In the genomic region with DNA sequence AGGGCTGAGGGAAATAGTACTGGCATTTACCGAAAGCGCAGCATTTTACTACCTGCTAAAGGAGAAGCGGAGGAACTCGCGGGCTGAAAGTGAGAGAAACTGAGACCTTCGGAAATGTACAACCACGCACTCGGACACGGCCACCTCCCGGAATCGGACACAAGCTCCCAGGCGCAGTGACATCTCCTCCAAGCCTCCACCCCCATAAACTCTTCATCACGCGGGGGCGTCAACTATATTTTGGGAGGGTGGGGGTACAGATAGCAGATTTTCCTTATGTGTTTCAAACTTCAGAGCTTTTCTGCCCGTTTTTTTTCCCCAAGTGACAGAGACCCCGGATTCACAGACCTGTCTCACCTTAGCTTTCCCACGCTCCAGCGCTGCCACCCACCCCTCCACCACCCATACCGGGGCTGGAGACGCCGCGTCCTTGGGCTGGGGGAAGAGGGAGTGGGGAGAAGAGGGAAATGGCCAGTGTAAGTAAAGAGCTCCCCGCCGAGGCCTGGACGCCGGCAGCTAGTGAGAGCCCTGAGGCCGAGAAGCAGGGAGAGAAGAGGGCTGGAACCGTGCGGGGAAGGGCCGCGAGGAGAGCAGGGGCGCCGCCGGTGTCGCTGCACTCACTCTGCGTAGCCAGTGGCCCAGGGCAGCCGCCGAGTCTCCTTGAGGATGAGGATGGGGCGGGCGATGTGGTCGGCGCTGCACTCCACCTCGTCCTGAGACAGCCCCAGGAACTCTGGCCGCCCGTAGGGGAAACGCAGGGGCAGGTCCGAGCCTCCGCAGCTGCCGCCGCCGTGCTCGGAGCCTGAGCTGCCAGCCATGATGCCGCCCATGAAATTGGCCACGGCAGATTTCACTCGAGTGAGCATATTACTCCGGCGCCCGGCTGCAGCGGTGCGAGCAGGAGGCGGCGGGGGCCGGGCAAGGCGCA, we compare ENCODE assay signal across 8 cellular contexts. TPM values are rescaled to one million over a fixed set of nuclear protein-coding genes. Genes with fewer than 3 reads are reported as not detected.
DNase-seq lines count a peak whose midpoint lies in the region; ATAC-seq, FAIRE-seq and TF ChIP-seq lines count a peak whose summit lies in the region.

No MANE protein-coding gene starts in this region.

- ATAC-seq in HG03354 (IDR thresholded peaks at IDR 0.05; ENCODE audit: poor library complexity, severe bottlenecking, unreplicated experiment) = peak; percentile 48

- WGBS in liver = under 1% methylated on average over 65 of the region's 65 CpGs

- H3K4me1 ChIP-seq in colonic mucosa (no peaks in the 10 kb centered on the region), liver (ENCODE audit: control insufficient read depth in 4 of 4, insufficient read depth in 4 of 4, low read length in 3 of 4) (peaks cover 4 to 24% (median 14%) of the 10 kb centered on the region in 4 donors)

- peak; percentile 23 for DNase-seq in D721Med (ENCODE audit: insufficient read length, low spot score)
- DNase-seq in GM19239 (ENCODE audit: insufficient read length, low spot score) = peak; percentile 21
- DNase-seq in RPMI8226 = peak; percentile 59
- DNase-seq in colonic mucosa = peak; percentile 44
- peak; percentile 9 for DNase-seq in stromal cell of bone marrow (ENCODE audit: low read depth)
- no peak for DNase-seq in DMS79 (lab: John Stamatoyannopoulos, UW)

- no peaks in the 10 kb centered on the region for H3K9me3 ChIP-seq in colonic mucosa
- H3K9me3 ChIP-seq in liver (ENCODE audit: control insufficient read depth in 4 of 4, low read length in 3 of 4) = no peaks in the 10 kb centered on the region

- FAIRE-seq in D721Med (lab: Jason Lieb, UNC) = no peak
- FAIRE-seq in GM19239 (lab: Jason Lieb, UNC) = no peak

- no peak for TF ChIP-seq RAD21 in liver (IDR thresholded peaks at IDR 0.05)

- H3K36me3 ChIP-seq in colonic mucosa = no peaks in the 10 kb centered on the region
- H3K36me3 ChIP-seq in liver (ENCODE audit: control insufficient read depth in 4 of 4, insufficient read depth in 3 of 4, low read depth in 1 of 4, low read length in 3 of 4) = no peaks in the 10 kb centered on the region

- H3K4me3 ChIP-seq in colonic mucosa (peak overlapping the region; percentile 88), liver (ENCODE audit: low read depth in 1 of 3, low read length in 3 of 3) (peak overlapping the region; percentile 59 to 95 (median 89))

- intact Hi-C loops in colonic mucosa (cut with DNase I) = no loop called here

- H3K27me3 ChIP-seq in colonic mucosa (no peaks in the 10 kb centered on the region), liver (ENCODE audit: control insufficient read depth in 4 of 4, insufficient read depth in 4 of 4, low read length in 3 of 4) (no peaks in the 10 kb centered on the region)

- no peak for TF ChIP-seq CTCF in D721Med (IDR thresholded peaks at IDR 0.05; ENCODE audit: insufficient read depth, missing control alignments)
- TF ChIP-seq CTCF in colonic mucosa (IDR thresholded peaks at IDR 0.05) = no peak
- TF ChIP-seq CTCF in liver (IDR thresholded peaks at IDR 0.05; ENCODE audit: low read depth, low read length, missing input control) = no peak

- peak overlapping the region; percentile 61 for H3K27ac ChIP-seq in colonic mucosa
- H3K27ac ChIP-seq in liver (ENCODE audit: low read depth in 1 of 2, low read length in 2 of 2) = peak overlapping the region; percentile 60 to 64

- H3K9ac ChIP-seq in colonic mucosa (ENCODE audit: low read depth in 2 of 2, low read length in 2 of 2) (peak overlapping the region; percentile 65 to 73), liver (ENCODE audit: low read depth in 1 of 2, low read length in 2 of 2) (peak overlapping the region; percentile 51 to 53)

TF ChIP-seq in liver, 16 proteins besides CTCF, POLR2A, EP300 and RAD21:
- TF ChIP-seq JUND (IDR thresholded peaks at IDR 0.05) = no peak
- TF ChIP-seq, protein P1, sequence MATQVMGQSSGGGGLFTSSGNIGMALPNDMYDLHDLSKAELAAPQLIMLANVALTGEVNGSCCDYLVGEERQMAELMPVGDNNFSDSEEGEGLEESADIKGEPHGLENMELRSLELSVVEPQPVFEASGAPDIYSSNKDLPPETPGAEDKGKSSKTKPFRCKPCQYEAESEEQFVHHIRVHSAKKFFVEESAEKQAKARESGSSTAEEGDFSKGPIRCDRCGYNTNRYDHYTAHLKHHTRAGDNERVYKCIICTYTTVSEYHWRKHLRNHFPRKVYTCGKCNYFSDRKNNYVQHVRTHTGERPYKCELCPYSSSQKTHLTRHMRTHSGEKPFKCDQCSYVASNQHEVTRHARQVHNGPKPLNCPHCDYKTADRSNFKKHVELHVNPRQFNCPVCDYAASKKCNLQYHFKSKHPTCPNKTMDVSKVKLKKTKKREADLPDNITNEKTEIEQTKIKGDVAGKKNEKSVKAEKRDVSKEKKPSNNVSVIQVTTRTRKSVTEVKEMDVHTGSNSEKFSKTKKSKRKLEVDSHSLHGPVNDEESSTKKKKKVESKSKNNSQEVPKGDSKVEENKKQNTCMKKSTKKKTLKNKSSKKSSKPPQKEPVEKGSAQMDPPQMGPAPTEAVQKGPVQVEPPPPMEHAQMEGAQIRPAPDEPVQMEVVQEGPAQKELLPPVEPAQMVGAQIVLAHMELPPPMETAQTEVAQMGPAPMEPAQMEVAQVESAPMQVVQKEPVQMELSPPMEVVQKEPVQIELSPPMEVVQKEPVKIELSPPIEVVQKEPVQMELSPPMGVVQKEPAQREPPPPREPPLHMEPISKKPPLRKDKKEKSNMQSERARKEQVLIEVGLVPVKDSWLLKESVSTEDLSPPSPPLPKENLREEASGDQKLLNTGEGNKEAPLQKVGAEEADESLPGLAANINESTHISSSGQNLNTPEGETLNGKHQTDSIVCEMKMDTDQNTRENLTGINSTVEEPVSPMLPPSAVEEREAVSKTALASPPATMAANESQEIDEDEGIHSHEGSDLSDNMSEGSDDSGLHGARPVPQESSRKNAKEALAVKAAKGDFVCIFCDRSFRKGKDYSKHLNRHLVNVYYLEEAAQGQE (IDR thresholded peaks at IDR 0.05) = no peak
- TF ChIP-seq, protein P2, sequence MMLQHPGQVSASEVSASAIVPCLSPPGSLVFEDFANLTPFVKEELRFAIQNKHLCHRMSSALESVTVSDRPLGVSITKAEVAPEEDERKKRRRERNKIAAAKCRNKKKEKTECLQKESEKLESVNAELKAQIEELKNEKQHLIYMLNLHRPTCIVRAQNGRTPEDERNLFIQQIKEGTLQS (IDR thresholded peaks at IDR 0.05) = no peak
- TF ChIP-seq FOXA1 (IDR thresholded peaks at IDR 0.05) = no peak
- TF ChIP-seq, protein P3, sequence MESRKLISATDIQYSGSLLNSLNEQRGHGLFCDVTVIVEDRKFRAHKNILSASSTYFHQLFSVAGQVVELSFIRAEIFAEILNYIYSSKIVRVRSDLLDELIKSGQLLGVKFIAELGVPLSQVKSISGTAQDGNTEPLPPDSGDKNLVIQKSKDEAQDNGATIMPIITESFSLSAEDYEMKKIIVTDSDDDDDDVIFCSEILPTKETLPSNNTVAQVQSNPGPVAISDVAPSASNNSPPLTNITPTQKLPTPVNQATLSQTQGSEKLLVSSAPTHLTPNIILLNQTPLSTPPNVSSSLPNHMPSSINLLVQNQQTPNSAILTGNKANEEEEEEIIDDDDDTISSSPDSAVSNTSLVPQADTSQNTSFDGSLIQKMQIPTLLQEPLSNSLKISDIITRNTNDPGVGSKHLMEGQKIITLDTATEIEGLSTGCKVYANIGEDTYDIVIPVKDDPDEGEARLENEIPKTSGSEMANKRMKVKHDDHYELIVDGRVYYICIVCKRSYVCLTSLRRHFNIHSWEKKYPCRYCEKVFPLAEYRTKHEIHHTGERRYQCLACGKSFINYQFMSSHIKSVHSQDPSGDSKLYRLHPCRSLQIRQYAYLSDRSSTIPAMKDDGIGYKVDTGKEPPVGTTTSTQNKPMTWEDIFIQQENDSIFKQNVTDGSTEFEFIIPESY (IDR thresholded peaks at IDR 0.05) = no peak
- TF ChIP-seq NR2F2 (IDR thresholded peaks at IDR 0.05) = no peak
- TF ChIP-seq HNF4A (conservative IDR thresholded peaks at IDR 0.05) = no peak
- no peak for TF ChIP-seq TAF1 (conservative IDR thresholded peaks at IDR 0.05)
- TF ChIP-seq RXRA (IDR thresholded peaks at IDR 0.05) = no peak
- TF ChIP-seq HNF4G (IDR thresholded peaks at IDR 0.05) = no peak
- TF ChIP-seq GABPA (IDR thresholded peaks at IDR 0.05 in 1 of 2, conservative IDR thresholded peaks at IDR 0.05 in 1 of 2) = no peak
- TF ChIP-seq FOXA2 (IDR thresholded peaks at IDR 0.05) = no peak
- no peak for TF ChIP-seq YY1 (IDR thresholded peaks at IDR 0.05)
- TF ChIP-seq, protein P4, sequence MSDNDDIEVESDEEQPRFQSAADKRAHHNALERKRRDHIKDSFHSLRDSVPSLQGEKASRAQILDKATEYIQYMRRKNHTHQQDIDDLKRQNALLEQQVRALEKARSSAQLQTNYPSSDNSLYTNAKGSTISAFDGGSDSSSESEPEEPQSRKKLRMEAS (IDR thresholded peaks at IDR 0.05) = no peak
- TF ChIP-seq SP1 (IDR thresholded peaks at IDR 0.05) = no peak
- TF ChIP-seq EGR1 (IDR thresholded peaks at IDR 0.05; ENCODE audit: low read depth in 2 of 2) = no peak

RNA-seq across cellular contexts. Expression of a gene that starts 0.8 kb away (rescaled TPM):
- total RNA-seq in colonic mucosa (1 to 10 TPM; 7.4 to 8.1 TPM), liver (1 to 10 TPM; 5.7 to 7.2 TPM)
- polyA plus RNA-seq in liver = 1 to 10 TPM; 2.3 to 2.5 TPM
